9 cellular contexts compared by ENCODE assay signal in the genomic region with DNA sequence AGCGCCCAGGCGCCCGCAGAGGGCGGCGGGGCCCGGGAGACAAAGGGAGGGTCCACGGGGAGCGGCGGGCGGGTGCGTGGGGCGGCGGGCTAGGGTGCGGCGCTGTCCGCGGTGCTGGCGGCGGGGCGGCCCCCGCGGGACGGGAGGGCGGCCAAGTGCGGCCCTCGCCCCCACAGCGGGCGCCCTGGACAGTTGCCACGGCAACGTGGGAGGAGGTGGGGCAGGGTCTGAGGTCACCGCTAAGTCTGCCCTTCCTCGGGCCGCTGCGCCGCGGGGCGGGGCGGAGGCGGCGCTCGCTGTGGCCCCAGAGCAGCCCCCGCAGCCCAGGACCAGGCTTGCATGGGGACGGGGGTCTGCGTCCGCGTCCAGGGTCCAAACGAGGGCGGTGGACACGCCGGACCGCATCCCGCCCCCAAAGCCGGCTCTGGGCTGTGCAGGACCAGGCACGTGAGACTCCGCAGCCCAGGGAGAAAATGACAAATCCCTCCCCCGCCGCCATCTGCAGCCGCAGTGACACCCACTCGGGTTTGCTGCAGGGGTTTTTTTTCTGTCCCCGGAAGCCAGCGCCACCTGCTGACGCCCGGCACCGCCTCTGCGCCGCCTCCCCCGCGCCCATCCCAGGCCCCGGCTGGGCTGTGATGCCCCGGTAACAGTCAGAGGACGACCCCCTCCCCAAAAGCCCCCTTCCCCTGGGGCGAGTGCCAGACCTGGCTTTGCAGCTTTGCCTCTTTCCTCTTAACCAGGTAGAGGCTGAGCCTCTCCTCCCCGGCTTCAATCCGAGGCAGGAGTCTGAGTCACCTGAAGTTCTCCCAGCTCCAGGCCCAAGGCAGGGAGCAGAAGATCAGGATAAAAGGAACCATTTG. TPM values are rescaled to one million over a fixed set of nuclear protein-coding genes. Genes with fewer than 3 reads are reported as not detected.
DNase-seq lines count a peak whose midpoint lies in the region; ATAC-seq, FAIRE-seq and TF ChIP-seq lines count a peak whose summit lies in the region.
"Had no signal": no experiment of that assay in that cellular context is flagged by ENCODE, and none has a peak within 500 bp of the region (broad histone marks: within the 10 kb centered on the region; RNA-seq: fewer than 3 reads in every experiment).

No MANE protein-coding gene starts in this region.

- DNase-seq in DMS 273 treated with DMSO at 0.1 percent for 48 hours (lab: John Stamatoyannopoulos, UW): peak; percentile 16
- DNase-seq in RCC 7860 (ENCODE audit: low spot score): peak; percentile 35
- DNase-seq in activated effector memory CD4-positive, alpha-beta T cell treated with anti-CD3 and anti-CD28 coated beads, Interleukin-2, amount 50 U/mL, for 16 hours: peak; percentile 89
- DNase-seq in cardiac muscle cell (ENCODE audit: low read depth in 1 of 2, low spot score in 1 of 2): peak in 1 of 2 donors; percentile 46
- no peak for DNase-seq in sigmoid colon
- no peak for DNase-seq in KG1 (lab: John Stamatoyannopoulos, UW)

- WGBS in sigmoid colon, 2 donors: 1 to 3% methylated on average over 74 of the region's 74 CpGs

- no peak for TF ChIP-seq POLR2A in sigmoid colon (IDR thresholded peaks at IDR 0.05)

- H3K4me1 ChIP-seq in cardiac muscle cell (ENCODE audit: low read depth) (peaks cover 12% of the 10 kb centered on the region), sigmoid colon (peaks cover 0 to 50% (median 35%) of the 10 kb centered on the region in 4 donors)

- no peak for FAIRE-seq in RCC 7860 (lab: Jason Lieb, UNC)

- TF ChIP-seq CTCF in cardiac muscle cell (IDR thresholded peaks at IDR 0.05; ENCODE audit: low read depth, low read length): peak; percentile 41
- TF ChIP-seq CTCF in sigmoid colon (IDR thresholded peaks at IDR 0.05): peak in 1 of 4 experiments; percentile 44

- H3K4me3 ChIP-seq in cardiac muscle cell: peak overlapping the region; percentile 13
- peak overlapping the region in 3 of 4 donors; percentile 5 to 31 (median 16) for H3K4me3 ChIP-seq in sigmoid colon

- peak; percentile 65 for ATAC-seq in HG02885 (IDR thresholded peaks at IDR 0.05; ENCODE audit: poor library complexity, unreplicated experiment)
- ATAC-seq in HG03565 (IDR thresholded peaks at IDR 0.05; ENCODE audit: unreplicated experiment): no peak

- no peaks in the 10 kb centered on the region for H3K9me3 ChIP-seq in cardiac muscle cell (ENCODE audit: low read depth)
- no peaks in the 10 kb centered on the region for H3K9me3 ChIP-seq in sigmoid colon

- H3K27me3 ChIP-seq in cardiac muscle cell (peaks cover 76% of the 10 kb centered on the region), sigmoid colon (peaks cover 56 to 90% (median 80%) of the 10 kb centered on the region in 3 donors)

- no peaks in the 10 kb centered on the region for H3K36me3 ChIP-seq in cardiac muscle cell
- no peaks in the 10 kb centered on the region for H3K36me3 ChIP-seq in sigmoid colon

- intact Hi-C loops in sigmoid colon (cut with DNase I): loop anchor here (1.0 kb wide), 1 partner anchor 123 kb away; no protein-coding TSS in a partner anchor

- H3K27ac ChIP-seq in cardiac muscle cell: no peak overlapping the region
- H3K27ac ChIP-seq in sigmoid colon: no peak overlapping the region

- no peak for TF ChIP-seq EP300 in sigmoid colon (IDR thresholded peaks at IDR 0.05)

RNA-seq across cellular contexts. Expression of gene YTHDF1, which starts 36.8 kb away (rescaled TPM):
- 24.2 and 29.5 TPM in 2 replicates for total RNA-seq in cardiac muscle cell
- polyA plus RNA-seq in cardiac muscle cell: 40.0 and 54.2 TPM in 2 replicates
- total RNA-seq in sigmoid colon: 10 to 100 TPM; 20.2 to 25.0 (median 23.4) TPM
- 10 to 100 TPM; 15.3 to 22.5 (median 16.2) TPM for polyA plus RNA-seq in sigmoid colon

RNA-seq across cellular contexts. Expression of gene BIRC7, which starts 56.6 kb away (rescaled TPM):
- total RNA-seq in cardiac muscle cell (0.21 and 0.54 TPM in 2 replicates), sigmoid colon (1 to 10 TPM in 1 of 4 donors, under 1 TPM in 1, not detected in 2; 0.71 to 1.2 TPM)
- polyA plus RNA-seq in cardiac muscle cell (not detected in 2 replicates), sigmoid colon (under 1 TPM in 2 of 3 donors, not detected in 1; 0.15 to 0.60 TPM)
- total RNA-seq: T-helper 2 cell treated with Interferon-gamma antibody and Interleukin-4, amounts not matched to agents 100 ng/mL and 5 ng/mL, for 36 hours had no signal

Comparison
In these comparisons a context has a peak if more than half of its experiments do, and no peak if none do; other contexts are left out.
1. DNase-seq: peak in DMS 273 treated with DMSO at 0.1 percent for 48 hours (single experiment), RCC 7860 (single experiment) and activated effector memory CD4-positive, alpha-beta T cell treated with anti-CD3 and anti-CD28 coated beads, Interleukin-2, amount 50 U/mL, for 16 hours (single experiment); none in sigmoid colon (single experiment) and KG1 (single experiment).